In the genomic region with DNA sequence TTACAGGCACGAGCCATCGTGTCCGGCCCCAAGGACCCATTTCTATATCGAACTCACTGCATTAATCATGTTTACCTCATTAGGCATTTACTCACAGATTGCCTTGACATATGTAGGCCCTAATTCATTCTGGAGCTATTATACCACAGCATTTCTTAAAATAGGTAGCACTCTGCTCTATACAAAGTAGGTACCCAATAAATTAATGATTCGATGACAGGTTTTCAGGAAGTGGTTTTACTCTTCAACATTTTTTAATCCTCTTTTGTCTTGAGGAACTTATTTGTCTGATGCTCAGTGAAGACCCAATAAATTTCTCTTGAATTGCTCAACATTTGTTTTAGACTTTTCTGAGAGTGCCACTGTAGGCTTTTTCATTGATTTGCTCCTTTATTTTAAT, we compare ENCODE assay signal across 21 cellular contexts. TPM values are rescaled to one million over a fixed set of nuclear protein-coding genes. Genes with fewer than 3 reads are reported as not detected.
DNase-seq lines count a peak whose midpoint lies in the region; ATAC-seq and TF ChIP-seq lines count a peak whose summit lies in the region.
"Had no signal": no experiment of that assay in that cellular context is flagged by ENCODE, and none has a peak within 500 bp of the region (broad histone marks: within the 10 kb centered on the region; RNA-seq: fewer than 3 reads in every experiment).

No MANE protein-coding gene starts in this region.

- H3K9me3 ChIP-seq in spleen, result no peaks in the 10 kb centered on the region

- H3K4me3 ChIP-seq in spleen, result peak overlapping the region in 1 of 8 donors; percentile 7

- DNase-seq in activated CD8-positive, alpha-beta memory T cell treated with anti-CD3 and anti-CD28 coated beads, Interleukin-2, amount 10 ng/mL, durations not matched to agents 7 days and 5 days, result no peak
- DNase-seq in activated CD8-positive, alpha-beta memory T cell treated with anti-CD3 and anti-CD28 coated beads for 24 hours, result no peak
- peak; percentile 37 for DNase-seq in M059J (ENCODE audit: low read depth)
- no peak for DNase-seq in spleen
- no peak for DNase-seq in stimulated activated CD4-positive, alpha-beta T cell treated with anti-CD3 and anti-CD28 coated beads, Interleukin-1b, Interleukin-23, amount 100 ng/mL, for 48 hours
- DNase-seq in sciatic nerve (ENCODE audit: low spot score), result no peak
- no peak for DNase-seq in NCI-H2081 treated with DMSO at 0.1 percent for 48 hours (lab: John Stamatoyannopoulos, UW)
- DNase-seq: ACHN; activated CD4-positive, CD25-positive, alpha-beta regulatory T cell treated with anti-CD3 and anti-CD28 coated beads, Interleukin-2, amount 50 U/mL, for 72 hours; activated gamma-delta T cell; Calu3; effector CD4-positive, alpha-beta T cell; GF-D8; H9; NCI-H1092 treated with DMSO at 0.1 percent for 48 hours; NCI-H2171 treated with DMSO at 0.1 percent for 48 hours; stimulated activated CD4-positive, alpha-beta T cell treated with anti-CD3 and anti-CD28 coated beads, Interleukin-15, amount 100 ng/mL, for 24 hours had no signal

- CTCF ChIA-PET in activated CD8-positive, alpha-beta memory T cell treated with anti-CD3 and anti-CD28 coated beads, Interleukin-2, amount 10 ng/mL, durations not matched to agents 7 days and 5 days (lab: Charles Lee), result interaction anchor here (0.7 to 1.2 kb wide), 4 partner anchors 9 to 262 kb away, joined by 3 read pairs; no protein-coding TSS in a partner anchor

- TF ChIP-seq POLR2A in spleen (IDR thresholded peaks at IDR 0.05), result no peak

- peaks cover 0 to 21% (median 0%) of the 10 kb centered on the region in 6 donors for H3K36me3 ChIP-seq in spleen

- H3K4me1 ChIP-seq in spleen, result peaks cover 89 to 100% (median 100%) of the 10 kb centered on the region in 6 donors

- no peaks in the 10 kb centered on the region for H3K27me3 Mint-ChIP-seq in activated CD8-positive, alpha-beta memory T cell treated with anti-CD3 and anti-CD28 coated beads, Interleukin-2, amount 10 ng/mL, durations not matched to agents 7 days and 5 days
- H3K27me3 Mint-ChIP-seq in activated T-helper 17 cell treated with anti-CD3 and anti-CD28 coated beads, Interleukin-2, amount 50 U/mL, for 72 hours, result no peaks in the 10 kb centered on the region

- peak overlapping the region; percentile 95 for H3K27ac Mint-ChIP-seq in activated CD8-positive, alpha-beta memory T cell treated with anti-CD3 and anti-CD28 coated beads, Interleukin-2, amount 10 ng/mL, durations not matched to agents 7 days and 5 days
- H3K27ac Mint-ChIP-seq in activated T-helper 17 cell treated with anti-CD3 and anti-CD28 coated beads, Interleukin-2, amount 50 U/mL, for 72 hours, result peak overlapping the region; percentile 87
- H3K27ac Mint-ChIP-seq: H9, nephron had no signal

- peaks cover 96% of the 10 kb centered on the region for H3K4me1 Mint-ChIP-seq in activated CD8-positive, alpha-beta memory T cell treated with anti-CD3 and anti-CD28 coated beads, Interleukin-2, amount 10 ng/mL, durations not matched to agents 7 days and 5 days
- H3K4me1 Mint-ChIP-seq in activated T-helper 17 cell treated with anti-CD3 and anti-CD28 coated beads, Interleukin-2, amount 50 U/mL, for 72 hours, result peaks cover 37% of the 10 kb centered on the region

- intact Hi-C loops in spleen (cut with DNase I; ENCODE audit: low total_unique reads), result loop anchor here (10.0 kb wide), 1 partner anchor 46 kb away; no protein-coding TSS in a partner anchor
- intact Hi-C loops in sciatic nerve (cut with DNase I), result no loop called here

- peak overlapping the region; percentile 2 to 100 (median 92) for H3K27ac ChIP-seq in spleen

- H3K36me3 Mint-ChIP-seq in activated CD8-positive, alpha-beta memory T cell treated with anti-CD3 and anti-CD28 coated beads, Interleukin-2, amount 10 ng/mL, durations not matched to agents 7 days and 5 days, result peaks cover 49% of the 10 kb centered on the region
- peaks cover 100% of the 10 kb centered on the region for H3K36me3 Mint-ChIP-seq in activated T-helper 17 cell treated with anti-CD3 and anti-CD28 coated beads, Interleukin-2, amount 50 U/mL, for 72 hours (ENCODE audit: low read depth)

- WGBS in spleen, 5 donors, result 54 to 61% (median 55%) methylated on average over 5 of the region's 5 CpGs

- peak overlapping the region; percentile 45 for H3K4me3 Mint-ChIP-seq in activated CD8-positive, alpha-beta memory T cell treated with anti-CD3 and anti-CD28 coated beads, Interleukin-2, amount 10 ng/mL, durations not matched to agents 7 days and 5 days
- H3K4me3 Mint-ChIP-seq in activated T-helper 17 cell treated with anti-CD3 and anti-CD28 coated beads, Interleukin-2, amount 50 U/mL, for 72 hours, result peak overlapping the region; percentile 85
- H3K4me3 Mint-ChIP-seq: H9, nephron had no signal

- TF ChIP-seq CTCF in spleen (IDR thresholded peaks at IDR 0.05 in 8 of 11, conservative IDR thresholded peaks at IDR 0.05 in 3 of 11), result no peak

- no peaks in the 10 kb centered on the region for H3K27me3 ChIP-seq in spleen (replicated peaks in 1 of 7)

- ATAC-seq in activated CD8-positive, alpha-beta memory T cell treated with anti-CD3 and anti-CD28 coated beads, Interleukin-2, amount 10 ng/mL, durations not matched to agents 7 days and 5 days, result no peak
- ATAC-seq in activated T-helper 17 cell treated with anti-CD3 and anti-CD28 coated beads, Interleukin-2, amount 50 U/mL, for 72 hours (replicated peaks), result no peak
- no peak for ATAC-seq in sciatic nerve
- ATAC-seq: left lobe of liver, SK-N-SH treated with all-trans-retinoic acid at 6 μM for 48 hours had no signal

- H3K9me3 Mint-ChIP-seq in activated CD8-positive, alpha-beta memory T cell treated with anti-CD3 and anti-CD28 coated beads, Interleukin-2, amount 10 ng/mL, durations not matched to agents 7 days and 5 days (ENCODE audit: low read depth), result no peaks in the 10 kb centered on the region
- no peaks in the 10 kb centered on the region for H3K9me3 Mint-ChIP-seq in activated T-helper 17 cell treated with anti-CD3 and anti-CD28 coated beads, Interleukin-2, amount 50 U/mL, for 72 hours
- H3K9me3 Mint-ChIP-seq: H9, nephron had no signal

RNA-seq across cellular contexts. Expression of gene TGFBR2, which starts 12.1 kb away (rescaled TPM):
- total RNA-seq in activated CD8-positive, alpha-beta memory T cell treated with anti-CD3 and anti-CD28 coated beads, Interleukin-2, amount 10 ng/mL, durations not matched to agents 7 days and 5 days, result 10 to 100 TPM; 47.3 to 50.5 TPM
- total RNA-seq in M059J (2014; rRNA removed; shearing (Covaris generic)), result 21.2 and 27.1 TPM in 2 replicates
- 10 to 100 TPM; 51.2 to 63.2 TPM for total RNA-seq in activated T-helper 17 cell treated with anti-CD3 and anti-CD28 coated beads, Interleukin-2, amount 50 U/mL, for 72 hours
- total RNA-seq in spleen (100 to 1,000 TPM; 163 to 322 (median 277) TPM), sciatic nerve (221 TPM)
- 10 to 100 TPM; 18.2 to 45.6 (median 33.7) TPM for polyA plus RNA-seq in spleen
